In genomic region chr5:20077186-20077585, GRCh38 we compare ENCODE assay signal across 21 cellular contexts.
"Had no signal": no experiment of that assay in that cellular context is flagged by ENCODE, and none has a peak within 500 bp of the region (broad histone marks: within the 10 kb centered on the region; RNA-seq: fewer than 3 reads in every experiment).

No MANE protein-coding gene starts in this region.

- DNase-seq: Karpas-422, KG1, MG63, NCI-H1092 treated with DMSO at 0.1 percent for 48 hours, NCI-H1436, NCI-H1694, NCI-H187 treated with DMSO at 0.1 percent for 48 hours, NCI-H2029 treated with DMSO at 0.1 percent for 48 hours, NCI-H2171, NCI-H226, NCI-H446, NCI-H510A, NCI-H524 treated with DMSO at 0.1 percent for 48 hours, NCI-H69, NCI-H774, PC-3, SHP77 treated with DMSO at 0.1 percent for 48 hours, SJCRH30, T-helper 2 cell had no signal

- ATAC-seq: Panc1, PC-3, Right ventricle myocardium inferior had no signal

- H3K36me3 ChIP-seq: MG63, SJCRH30 had no signal

- H3K27ac ChIP-seq: SJCRH30 had no signal

- H3K4me3 ChIP-seq: MG63, SJCRH30 had no signal

- H3K4me1 ChIP-seq: SJCRH30 had no signal

- H3K9me3 ChIP-seq: MG63, SJCRH30 had no signal

- H3K27me3 ChIP-seq: MG63, SJCRH30 had no signal
